14 cellular contexts compared by ENCODE assay signal in the genomic region with DNA sequence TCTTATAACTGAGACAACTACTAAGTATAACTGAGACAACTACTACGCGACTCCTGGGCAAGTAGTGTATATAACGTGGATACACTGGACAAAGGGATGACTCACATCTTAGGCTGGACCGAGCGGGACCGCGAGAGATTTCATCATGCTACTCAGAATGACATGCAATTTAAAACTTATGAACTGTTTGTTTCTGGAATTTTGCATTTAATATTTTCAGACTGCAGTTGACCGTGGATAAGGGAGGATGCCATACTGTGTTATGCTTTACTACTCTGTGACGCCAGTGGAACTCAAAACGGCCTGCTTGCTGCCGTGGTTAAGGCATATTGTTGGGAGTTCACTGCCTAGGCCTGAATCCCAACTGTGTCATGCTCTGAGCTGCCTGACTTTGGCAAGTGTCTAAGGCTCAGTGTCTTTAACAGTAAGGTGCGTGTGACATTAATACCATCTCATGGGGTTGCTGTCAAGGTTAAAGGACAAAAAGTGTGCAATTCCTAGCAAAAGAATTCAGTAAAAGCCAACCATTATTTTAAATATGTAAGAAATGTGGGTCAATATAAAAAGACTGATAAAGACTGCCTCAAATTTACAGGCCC.
DNase-seq lines count a peak whose midpoint lies in the region; ATAC-seq and TF ChIP-seq lines count a peak whose summit lies in the region.
"Had no signal": no experiment of that assay in that cellular context is flagged by ENCODE, and none has a peak within 500 bp of the region (broad histone marks: within the 10 kb centered on the region; RNA-seq: fewer than 3 reads in every experiment).

No MANE protein-coding gene starts in this region.

- H3K9me3 Mint-ChIP-seq in MCF 10A (ENCODE audit: unreplicated experiment) (no peaks in the 10 kb centered on the region), memory B cell (no peaks in the 10 kb centered on the region)

- H3K36me3 Mint-ChIP-seq in MCF 10A (ENCODE audit: insufficient read depth, unreplicated experiment) (peaks cover 7% of the 10 kb centered on the region), memory B cell (peaks cover 34% of the 10 kb centered on the region)

- no peaks in the 10 kb centered on the region for H3K9me3 ChIP-seq in BLaER1 treated with 17β-estradiol and CSF1 and Interleukin-3, amounts not matched to agents 10 nM and 100 nM (replicated peaks in 1 of 11)
- H3K9me3 ChIP-seq in MG63, result no peaks in the 10 kb centered on the region
- H3K9me3 ChIP-seq: stomach had no signal

- no peaks in the 10 kb centered on the region for H3K27me3 Mint-ChIP-seq in MCF 10A (ENCODE audit: insufficient read depth, unreplicated experiment)
- H3K27me3 Mint-ChIP-seq in memory B cell, result no peaks in the 10 kb centered on the region

- H3K4me1 ChIP-seq in BLaER1 treated with 17β-estradiol and CSF1 and Interleukin-3, amounts not matched to agents 10 nM and 100 nM, result peaks cover 71 to 95% (median 85%) of the 10 kb centered on the region in 10 experiments

- no peak for TF ChIP-seq CTCF in MCF 10A (IDR thresholded peaks at IDR 0.05; ENCODE audit: unreplicated experiment)

- peak overlapping the region; percentile 68 for H3K27ac Mint-ChIP-seq in MCF 10A (ENCODE audit: low read depth, unreplicated experiment)
- H3K27ac Mint-ChIP-seq in memory B cell, result peak overlapping the region; percentile 91

- peaks cover 79 to 100% (median 86%) of the 10 kb centered on the region in 11 experiments for H3K36me3 ChIP-seq in BLaER1 treated with 17β-estradiol and CSF1 and Interleukin-3, amounts not matched to agents 10 nM and 100 nM
- no peaks in the 10 kb centered on the region for H3K36me3 ChIP-seq in MG63

- peak overlapping the region; percentile 75 to 95 (median 88); a peak in 21 of 22 replicates for H3K4me2 ChIP-seq in BLaER1 treated with 17β-estradiol and CSF1 and Interleukin-3, amounts not matched to agents 10 nM and 100 nM

- no peaks in the 10 kb centered on the region for H3K27me3 ChIP-seq in BLaER1 treated with 17β-estradiol and CSF1 and Interleukin-3, amounts not matched to agents 10 nM and 100 nM
- H3K27me3 ChIP-seq in MG63, result no peaks in the 10 kb centered on the region
- H3K27me3 ChIP-seq: stomach had no signal

- ATAC-seq in memory B cell (ENCODE audit: low read depth), result no peak
- ATAC-seq: activated CD4-positive, CD25-positive, alpha-beta regulatory T cell treated with anti-CD3 and anti-CD28 coated beads, Interleukin-2, amount 50 U/mL, for 24 hours had no signal

- no peaks in the 10 kb centered on the region for H4K20me1 ChIP-seq in BLaER1 treated with 17β-estradiol and CSF1 and Interleukin-3, amounts not matched to agents 10 nM and 100 nM

- H3K4me3 Mint-ChIP-seq in MCF 10A (ENCODE audit: unreplicated experiment) (no peak overlapping the region), memory B cell (no peak overlapping the region)

- DNase-seq in MG63 (peak; percentile 20), MCF 10A (ENCODE audit: unreplicated experiment) (peak; percentile 86), memory B cell (ENCODE audit: low spot score in 2 of 2) (no peak), NCI-H2171 (lab: John Stamatoyannopoulos, UW) (no peak), NCI-H1694 (lab: John Stamatoyannopoulos, UW) (no peak), SHP77 (lab: John Stamatoyannopoulos, UW) (no peak), UCSD-AML1 (lab: John Stamatoyannopoulos, UW; ENCODE audit: unreplicated experiment) (no peak)
- DNase-seq: activated gamma-delta T cell treated with Interleukin-2 at 50 U/mL for 16 hours, NCI-H2081 treated with DMSO at 0.1 percent for 48 hours, occipital lobe, RPMI8226, stomach had no signal

- no peak overlapping the region; a peak in 1 of 20 replicates for H3K4me3 ChIP-seq in BLaER1 treated with 17β-estradiol and CSF1 and Interleukin-3, amounts not matched to agents 10 nM and 100 nM
- no peak overlapping the region for H3K4me3 ChIP-seq in MG63
- H3K4me3 ChIP-seq: stomach had no signal

- H3K4me1 Mint-ChIP-seq in MCF 10A (ENCODE audit: insufficient read depth, unreplicated experiment) (peaks cover 62% of the 10 kb centered on the region), memory B cell (peaks cover 21% of the 10 kb centered on the region)

- intact Hi-C loops in MCF 10A (cut with micrococcal nuclease), result no loop called here

- TSS peak; percentile 87 for BruUV-seq in MCF 10A (replicated peaks; lab: Mats Ljungman, UMichigan)

- CTCF ChIA-PET in MCF 10A (lab: Yijun Ruan, JAX), result interaction anchor here (0.6 to 2.8 kb wide), 2 partner anchors 54 to 420 kb away, joined by 4 to 17 read pairs; no protein-coding TSS in a partner anchor

- H3K9ac ChIP-seq in BLaER1 treated with 17β-estradiol and CSF1 and Interleukin-3, amounts not matched to agents 10 nM and 100 nM, result peak overlapping the region in 2 of 11 experiments; percentile 69 to 83; a peak in 3 of 22 replicates

- peak overlapping the region in 10 of 11 experiments; percentile 47 to 98 (median 86); a peak in 19 of 22 replicates for H3K27ac ChIP-seq in BLaER1 treated with 17β-estradiol and CSF1 and Interleukin-3, amounts not matched to agents 10 nM and 100 nM
- H3K27ac ChIP-seq: stomach had no signal

- POLR2A ChIA-PET in MCF 10A (lab: Yijun Ruan, JAX), result interaction anchor here (0.6 to 1.9 kb wide), 6 partner anchors 9 to 340 kb away, joined by 3 to 10 read pairs (median 4); a partner anchor contains a TSS

Comparison
In these comparisons a context has a peak if more than half of its experiments do, and no peak if none do; other contexts are left out.
1. DNase-seq: peak in MG63 (single experiment) and MCF 10A (single experiment); none in memory B cell (0 of 2), NCI-H2171 (single experiment), NCI-H1694 (single experiment), SHP77 (0 of 2) and UCSD-AML1 (single experiment).